ENCODE assay signal across 19 cellular contexts in genomic region chr11:85893378-85893777, GRCh38. TPM values are rescaled to one million over a fixed set of nuclear protein-coding genes. Genes with fewer than 3 reads are reported as not detected.
DNase-seq lines count a peak whose midpoint lies in the region; ATAC-seq and TF ChIP-seq lines count a peak whose summit lies in the region.
"Had no signal": no experiment of that assay in that cellular context is flagged by ENCODE, and none has a peak within 500 bp of the region (broad histone marks: within the 10 kb centered on the region; RNA-seq: fewer than 3 reads in every experiment).

No MANE protein-coding gene starts in this region.

- no peaks in the 10 kb centered on the region for H3K79me2 ChIP-seq in neural progenitor cell (ENCODE audit: low read depth)

- DNase-seq in ELR (ENCODE audit: low read depth) (peak; percentile 6), NCI-H2227 treated with DMSO at 0.1 percent for 48 hours (lab: John Stamatoyannopoulos, UW) (peak; percentile 5), choroid plexus epithelial cell (ENCODE audit: low read depth) (peak; percentile 8), neural progenitor cell (ENCODE audit: low spot score) (peak; percentile 18), kidney tubule cell (ENCODE audit: low spot score) (no peak), tibial artery (no peak), activated gamma-delta T cell treated with Interleukin-2 at 50 U/mL for 16 hours (no peak)
- DNase-seq: CD4-positive, CD25-positive, alpha-beta regulatory T cell; DMS79; HCEC 1CT; Karpas-422; NCI-H1694; NCI-H2081 had no signal

- no peaks in the 10 kb centered on the region for H4K20me1 ChIP-seq in neural progenitor cell (ENCODE audit: low read depth)

- peaks cover 17% of the 10 kb centered on the region for H3K4me1 Mint-ChIP-seq in neural progenitor cell
- H3K4me1 Mint-ChIP-seq: CD4-positive, CD25-positive, alpha-beta regulatory T cell; IgD-negative memory B cell had no signal

- H3K27ac Mint-ChIP-seq in neural progenitor cell, result no peak overlapping the region

- H3K4me1 ChIP-seq in neural progenitor cell (peaks cover 8% of the 10 kb centered on the region), tibial artery (no peaks in the 10 kb centered on the region)

- H2AFZ ChIP-seq in neural progenitor cell (replicated peaks), result no peak overlapping the region

- no peak overlapping the region for H3K4me2 ChIP-seq in neural progenitor cell

- H3K9me3 ChIP-seq in neural progenitor cell (ENCODE audit: low read depth), result no peaks in the 10 kb centered on the region
- H3K9me3 ChIP-seq in tibial artery, result no peaks in the 10 kb centered on the region

- H3K36me3 ChIP-seq in neural progenitor cell, result no peaks in the 10 kb centered on the region
- H3K36me3 ChIP-seq in tibial artery, result no peaks in the 10 kb centered on the region

- H3K36me3 Mint-ChIP-seq in neural progenitor cell, result no peaks in the 10 kb centered on the region
- H3K36me3 Mint-ChIP-seq: CD4-positive, CD25-positive, alpha-beta regulatory T cell had no signal

- H3K4me3 Mint-ChIP-seq in neural progenitor cell, result no peak overlapping the region
- H3K4me3 Mint-ChIP-seq: CD4-positive, CD25-positive, alpha-beta regulatory T cell; IgD-negative memory B cell had no signal

- H3K4me3 ChIP-seq in choroid plexus epithelial cell (ENCODE audit: low read depth, low read length) (no peak overlapping the region), neural progenitor cell (no peak overlapping the region), tibial artery (no peak overlapping the region)

- H3K27ac ChIP-seq in neural progenitor cell (no peak overlapping the region), tibial artery (no peak overlapping the region)

- H3K9ac ChIP-seq in neural progenitor cell, result no peak overlapping the region

- intact Hi-C loops in tibial artery (cut with DNase I; ENCODE audit: low total_unique reads), result no loop called here

- no peaks in the 10 kb centered on the region for H3K27me3 ChIP-seq in neural progenitor cell
- H3K27me3 ChIP-seq in tibial artery, result no peaks in the 10 kb centered on the region

- no peaks in the 10 kb centered on the region for H3F3A ChIP-seq in neural progenitor cell (ENCODE audit: low read depth)

- TF ChIP-seq CTCF in choroid plexus epithelial cell (conservative IDR thresholded peaks at IDR 0.05; ENCODE audit: low read depth, low read length) (no peak), neural progenitor cell (IDR thresholded peaks at IDR 0.05) (no peak), tibial artery (IDR thresholded peaks at IDR 0.05) (no peak)

- no peak for ATAC-seq in GM19395 (IDR thresholded peaks at IDR 0.05; ENCODE audit: unreplicated experiment)
- ATAC-seq: Panc1 had no signal

- H3K27me3 Mint-ChIP-seq in neural progenitor cell (ENCODE audit: insufficient read depth, low read depth), result no peaks in the 10 kb centered on the region
- H3K27me3 Mint-ChIP-seq: IgD-negative memory B cell had no signal

- no peaks in the 10 kb centered on the region for H3K9me3 Mint-ChIP-seq in neural progenitor cell

RNA-seq across cellular contexts. Expression of gene CCDC83, which starts 38.2 kb away (rescaled TPM):
- 0.06 TPM in 1 of 2 replicates, not detected in the other for total RNA-seq in neural progenitor cell (ENCODE audit: low replicate concordance)
- total RNA-seq: A673; CD4-positive, CD25-positive, alpha-beta regulatory T cell; G401; NCI-H460 had no signal

Comparison
In these comparisons a context has a peak if more than half of its experiments do, and no peak if none do; other contexts are left out.
1. DNase-seq: peak in ELR (single experiment), NCI-H2227 treated with DMSO at 0.1 percent for 48 hours (single experiment), choroid plexus epithelial cell (single experiment) and neural progenitor cell (single experiment); none in kidney tubule cell (single experiment), tibial artery (0 of 2) and activated gamma-delta T cell treated with Interleukin-2 at 50 U/mL for 16 hours (single experiment).